Comparison of ENCODE assay signal across 13 cellular contexts in the genomic region with DNA sequence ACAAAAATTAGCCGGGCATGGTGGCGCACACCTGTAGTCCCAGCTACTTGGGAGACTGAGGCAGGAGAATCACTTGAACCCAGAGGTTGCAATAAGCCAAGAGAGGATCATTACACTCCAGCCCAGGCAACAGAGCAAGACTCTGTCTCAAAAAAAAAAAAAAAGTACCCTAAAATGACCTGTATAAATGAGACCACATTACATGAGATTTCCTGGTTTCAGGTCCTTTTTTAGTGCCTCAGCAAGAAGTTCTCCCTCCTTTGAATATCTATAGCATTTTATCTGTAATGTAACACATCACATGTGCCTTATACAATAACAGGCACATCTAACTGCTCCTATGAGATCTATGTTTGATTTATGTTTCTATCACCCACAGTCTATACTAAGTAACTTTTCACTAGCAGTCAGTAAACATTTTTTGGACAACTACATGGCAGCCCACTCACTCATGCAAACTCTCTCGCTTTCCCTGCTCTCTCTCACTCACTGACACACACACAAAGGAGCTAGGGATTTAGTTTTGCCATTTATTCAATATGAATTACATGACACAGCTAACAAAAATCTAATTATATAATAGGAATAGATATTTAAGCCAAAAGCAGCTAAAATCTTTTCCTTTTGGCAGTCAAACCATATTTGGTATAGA. TPM values are rescaled to one million over a fixed set of nuclear protein-coding genes. Genes with fewer than 3 reads are reported as not detected.
DNase-seq lines count a peak whose midpoint lies in the region; ATAC-seq and TF ChIP-seq lines count a peak whose summit lies in the region.
"Had no signal": no experiment of that assay in that cellular context is flagged by ENCODE, and none has a peak within 500 bp of the region (broad histone marks: within the 10 kb centered on the region; RNA-seq: fewer than 3 reads in every experiment).

No MANE protein-coding gene starts in this region.

- no peaks in the 10 kb centered on the region for H3K9me2 ChIP-seq in Karpas-422 (replicated peaks; ENCODE audit: insufficient read depth, low read length)

- H3K4me3 Mint-ChIP-seq in naive B cell: peak overlapping the region in 2 of 8 donors; percentile 26 to 61

- peaks cover 11% of the 10 kb centered on the region for H3K4me1 ChIP-seq in Karpas-422 (ENCODE audit: low read length)
- peaks cover 25% of the 10 kb centered on the region for H3K4me1 ChIP-seq in OCI-LY3 (ENCODE audit: low read length)
- H3K4me1 ChIP-seq: BE2C had no signal

- no peak overlapping the region for H3K4me3 ChIP-seq in Karpas-422 (ENCODE audit: low read length)
- H3K4me3 ChIP-seq in OCI-LY3 (ENCODE audit: low read length): no peak overlapping the region

- H3K36me3 ChIP-seq in Karpas-422 (ENCODE audit: insufficient read depth, low read length): peaks cover 7% of the 10 kb centered on the region
- peaks cover 5% of the 10 kb centered on the region for H3K36me3 ChIP-seq in OCI-LY3 (replicated peaks; ENCODE audit: low read depth, low read length)

- TF ChIP-seq CTCF in OCI-LY3 (IDR thresholded peaks at IDR 0.05; ENCODE audit: low read depth, low read length): no peak

- H3K79me2 ChIP-seq in Karpas-422 (ENCODE audit: low read length) (peaks cover 95% of the 10 kb centered on the region), OCI-LY3 (ENCODE audit: low read length) (peaks cover 17% of the 10 kb centered on the region)

- ATAC-seq in naive B cell (ENCODE audit: low read depth in 2 of 2): peak; percentile 93 to 96

- H3K27me3 Mint-ChIP-seq in naive B cell: no peaks in the 10 kb centered on the region

- H2AFZ ChIP-seq in Karpas-422 (ENCODE audit: low read length) (no peak overlapping the region), OCI-LY3 (ENCODE audit: low read depth, low read length) (no peak overlapping the region)

- H3K9ac ChIP-seq in Karpas-422 (ENCODE audit: low read length) (no peak overlapping the region), OCI-LY3 (ENCODE audit: low read length) (no peak overlapping the region)

- H3K9me3 Mint-ChIP-seq in naive B cell: no peaks in the 10 kb centered on the region

- H3K27me3 ChIP-seq in Karpas-422 (ENCODE audit: low read length) (no peaks in the 10 kb centered on the region), OCI-LY3 (ENCODE audit: low read depth, low read length) (no peaks in the 10 kb centered on the region)
- H3K27me3 ChIP-seq: BE2C had no signal

- H3K9me3 ChIP-seq in Karpas-422 (ENCODE audit: low read length): no peaks in the 10 kb centered on the region
- H3K9me3 ChIP-seq in OCI-LY3 (ENCODE audit: insufficient read depth, low read length): no peaks in the 10 kb centered on the region
- H3K9me3 ChIP-seq: BE2C had no signal

- DNase-seq in CD1c-positive myeloid dendritic cell (ENCODE audit: extremely low spot score): peak; percentile 24
- no peak for DNase-seq in Karpas-422
- DNase-seq in naive B cell: peak; percentile 18
- DNase-seq in NCI-H774 (lab: John Stamatoyannopoulos, UW): no peak
- no peak for DNase-seq in activated naive CD4-positive, alpha-beta T cell (lab: John Stamatoyannopoulos, UW)
- DNase-seq in SHP77 (lab: John Stamatoyannopoulos, UW): no peak
- DNase-seq: BE2C, HCEC 1CT, NCI-H1105 treated with DMSO at 0.1 percent for 48 hours, NCI-H187, NCI-H69, SIG-M5 had no signal

- peak overlapping the region; percentile 45 for H3K27ac ChIP-seq in Karpas-422 (ENCODE audit: low read length)
- H3K27ac ChIP-seq in OCI-LY3 (ENCODE audit: low read length): peak overlapping the region; percentile 6; the same call in 1 of the 2 replicates

- H4K20me1 ChIP-seq in Karpas-422 (ENCODE audit: insufficient read depth, low read depth, low read length): no peaks in the 10 kb centered on the region
- no peaks in the 10 kb centered on the region for H4K20me1 ChIP-seq in OCI-LY3 (ENCODE audit: insufficient read depth, low read length)

- H3K27ac Mint-ChIP-seq in naive B cell: peak overlapping the region; percentile 9 to 57 (median 41)

- H3K36me3 Mint-ChIP-seq in naive B cell: no peaks in the 10 kb centered on the region

- H3K4me2 ChIP-seq in Karpas-422 (ENCODE audit: low read depth, low read length, poor library complexity, severe bottlenecking): no peak overlapping the region
- peak overlapping the region; percentile 33 for H3K4me2 ChIP-seq in OCI-LY3 (ENCODE audit: low read length)

- H3K4me1 Mint-ChIP-seq in naive B cell: peaks cover 14 to 36% (median 28%) of the 10 kb centered on the region in 3 donors

RNA-seq across cellular contexts. Expression of a gene that starts 34.1 kb away (rescaled TPM):
- 122 and 130 TPM in 2 replicates for total RNA-seq in Karpas-422 (2014; rRNA removed; shearing (Covaris generic); ENCODE audit: low replicate concordance)
- polyA plus RNA-seq in naive B cell (ENCODE audit: low read depth in 6 of 6): 100 to 1,000 TPM; 112 to 148 (median 126) TPM

RNA-seq across cellular contexts. Expression of a gene that starts 55.7 kb away (rescaled TPM):
- total RNA-seq in Karpas-422 (2014; rRNA removed; shearing (Covaris generic); ENCODE audit: low replicate concordance): 10.9 and 11.4 TPM in 2 replicates
- 10 to 100 TPM in 4 of 6 donors, 1 to 10 TPM in 2; 6.3 to 20.2 (median 12.1) TPM for polyA plus RNA-seq in naive B cell (ENCODE audit: low read depth in 6 of 6)

Comparison
In these comparisons a context has a peak if more than half of its experiments do, and no peak if none do; other contexts are left out.
1. DNase-seq: peak in CD1c-positive myeloid dendritic cell (single experiment) and naive B cell (single experiment); none in Karpas-422 (single experiment), NCI-H774 (single experiment), activated naive CD4-positive, alpha-beta T cell (0 of 4) and SHP77 (0 of 2).